In the genomic region with DNA sequence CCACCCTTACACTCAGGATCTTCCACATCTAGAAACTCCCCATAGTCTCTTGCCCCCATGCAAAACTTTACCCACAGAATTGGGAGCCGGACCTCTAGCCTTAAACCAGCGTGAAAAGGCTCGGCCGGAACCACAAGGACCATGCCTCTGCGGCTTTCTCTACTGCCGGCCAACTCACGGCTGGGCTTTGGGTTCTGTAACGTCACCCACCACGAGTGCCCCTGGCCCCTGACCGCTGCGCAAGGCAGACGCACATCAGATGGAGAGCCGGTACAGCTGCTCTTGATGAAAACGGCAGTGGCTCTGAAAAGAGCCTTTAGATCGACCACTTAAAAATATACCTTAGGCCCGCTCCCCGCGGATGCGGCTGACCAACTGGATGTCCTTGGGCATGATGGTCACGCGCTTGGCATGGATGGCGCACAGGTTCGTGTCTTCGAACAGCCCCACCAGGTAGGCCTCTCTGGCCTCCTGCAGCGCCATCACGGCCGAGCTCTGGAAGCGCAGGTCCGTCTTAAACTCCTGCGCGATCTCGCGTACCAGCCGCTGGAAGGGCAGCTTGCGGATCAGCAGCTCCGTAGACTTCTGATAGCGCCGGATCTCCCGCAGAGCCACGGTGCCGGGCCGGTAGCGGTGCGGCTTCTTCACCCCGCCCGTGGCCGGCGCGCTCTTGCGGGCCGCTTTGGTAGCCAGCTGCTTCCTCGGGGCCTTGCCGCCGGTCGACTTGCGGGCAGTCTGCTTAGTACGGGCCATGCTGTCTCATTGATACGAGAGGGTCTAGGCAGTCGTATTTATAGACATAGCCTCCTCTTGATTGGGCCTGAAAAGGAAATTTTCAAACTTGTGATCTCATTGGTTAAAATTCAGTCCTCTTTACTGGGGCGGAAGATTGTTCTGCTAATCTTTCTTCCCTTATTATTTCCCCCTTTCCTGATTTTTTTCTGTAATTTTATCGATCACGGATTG, we compare ENCODE assay signal across 8 cellular contexts.
A peak's percentile ranks its signal among the peaks of the same experiment; 100 is the strongest.
DNase-seq lines count a peak whose midpoint lies in the region; ATAC-seq, FAIRE-seq and TF ChIP-seq lines count a peak whose summit lies in the region.
"Not testable (repeated sequence)": the region's sequence is repeated elsewhere in the genome, so short reads cannot be mapped to it uniquely, and the experiment has no call there.

No MANE protein-coding gene starts in this region.

- not testable (repeated sequence) for H3K9me3 Mint-ChIP-seq in activated CD4-positive, alpha-beta T cell treated with anti-CD3 and anti-CD28 coated beads, Interleukin-2, amount 10 ng/mL, durations not matched to agents 24 days and 14 days; immature natural killer cell

- peak overlapping the region; percentile 25 for H3K27ac Mint-ChIP-seq in activated CD4-positive, alpha-beta T cell treated with anti-CD3 and anti-CD28 coated beads, Interleukin-2, amount 10 ng/mL, durations not matched to agents 24 days and 14 days
- not testable (repeated sequence) for H3K27ac Mint-ChIP-seq in immature natural killer cell

- POLR2A ChIA-PET in BJ (lab: Charles Lee) = not testable (repeated sequence)

- H3K36me3 Mint-ChIP-seq in activated CD4-positive, alpha-beta T cell treated with anti-CD3 and anti-CD28 coated beads, Interleukin-2, amount 10 ng/mL, durations not matched to agents 24 days and 14 days (ENCODE audit: low read depth); immature natural killer cell: not testable (repeated sequence)

- H3K4me1 Mint-ChIP-seq in activated CD4-positive, alpha-beta T cell treated with anti-CD3 and anti-CD28 coated beads, Interleukin-2, amount 10 ng/mL, durations not matched to agents 24 days and 14 days; immature natural killer cell: not testable (repeated sequence)

- CTCF ChIA-PET in BJ (lab: Yijun Ruan, JAX) = not testable (repeated sequence)

- WGBS in HUES64 = 2% methylated on average over 39 of the region's 62 CpGs
- 3 to 7% methylated on average over 33 to 48 of the region's 62 CpGs for WGBS in pancreas, 2 donors
- 1 to 80% (median 5%) methylated on average over 2 to 48 of the region's 62 CpGs for WGBS in stomach, 5 donors

- not testable (repeated sequence) for H3K9me3 ChIP-seq in HUES64 (ENCODE audit: insufficient read depth, low read depth, low read length); pancreas; stomach

- TF ChIP-seq EP300 in stomach (IDR thresholded peaks at IDR 0.05) = not testable (repeated sequence)

- H3K27ac ChIP-seq in HUES64 (ENCODE audit: low read depth, low read length) = not testable (repeated sequence)
- H3K27ac ChIP-seq in pancreas (peak overlapping the region in 3 of 4 donors; percentile 17 to 22 (median 20)), stomach (peak overlapping the region; percentile 58 to 81 (median 71))

- peak overlapping the region; percentile 42 for H3K4me3 ChIP-seq in BJ (ENCODE audit: low read depth, low read length)
- peak overlapping the region; percentile 69 for H3K4me3 ChIP-seq in HUES64 (ENCODE audit: low read length)
- H3K4me3 ChIP-seq in pancreas = peak overlapping the region in 3 of 4 donors; percentile 18 to 39 (median 38)
- H3K4me3 ChIP-seq in stomach = peak overlapping the region; percentile 33 to 53 (median 40)

- H3K36me3 ChIP-seq in BJ (ENCODE audit: control insufficient read depth, insufficient read depth, low read length); HUES64 (ENCODE audit: insufficient read depth, low read length); pancreas; stomach: not testable (repeated sequence)

- H3K9ac ChIP-seq in HUES64 (ENCODE audit: low read depth, low read length) = peak overlapping the region; percentile 58; the same call in 1 of the 2 replicates

- TF ChIP-seq POLR2A in stomach (IDR thresholded peaks at IDR 0.05) = not testable (repeated sequence)

- peak; percentile 36 to 62 (median 48) for ATAC-seq in pancreas

- H3K27me3 ChIP-seq in BJ (ENCODE audit: control insufficient read depth, insufficient read depth, low read length); HUES64 (ENCODE audit: insufficient read depth, low read length); pancreas; stomach: not testable (repeated sequence)

- H3K27me3 Mint-ChIP-seq in activated CD4-positive, alpha-beta T cell treated with anti-CD3 and anti-CD28 coated beads, Interleukin-2, amount 10 ng/mL, durations not matched to agents 24 days and 14 days; immature natural killer cell (ENCODE audit: low read depth in 3 of 3): not testable (repeated sequence)

- not testable (repeated sequence) for TF ChIP-seq CTCF in BJ (IDR thresholded peaks at IDR 0.05; ENCODE audit: insufficient read depth, low read depth, low read length); pancreas (IDR thresholded peaks at IDR 0.05); stomach (IDR thresholded peaks at IDR 0.05)

- not testable (repeated sequence) for H3K4me1 ChIP-seq in HUES64 (ENCODE audit: insufficient read depth, low read length); pancreas; stomach

- FAIRE-seq in pancreas (lab: Jason Lieb, UNC) = not testable (repeated sequence)

- peak overlapping the region; percentile 72 for H3K4me3 Mint-ChIP-seq in activated CD4-positive, alpha-beta T cell treated with anti-CD3 and anti-CD28 coated beads, Interleukin-2, amount 10 ng/mL, durations not matched to agents 24 days and 14 days
- H3K4me3 Mint-ChIP-seq in immature natural killer cell = peak overlapping the region; percentile 58 to 78 (median 64)

- intact Hi-C loops in activated CD4-positive, alpha-beta T cell treated with anti-CD3 and anti-CD28 coated beads, Interleukin-2, amount 10 ng/mL, durations not matched to agents 24 days and 14 days (cut with micrococcal nuclease); pancreas (cut with DNase I); stomach (cut with DNase I; ENCODE audit: low total_unique reads): not testable (repeated sequence)

- DNase-seq in BJ (ENCODE audit: low read depth) = not testable (repeated sequence)
- DNase-seq in activated CD4-positive, alpha-beta T cell treated with anti-CD3 and anti-CD28 coated beads, Interleukin-2, amount 10 ng/mL, durations not matched to agents 24 days and 14 days = peak; percentile 75
- DNase-seq in amniotic epithelial cell (ENCODE audit: low read depth) (peak; percentile 47), fibroblast of gingiva (ENCODE audit: low read depth) (peak; percentile 22), immature natural killer cell (peak; percentile 0 to 9 (median 7)), pancreas (peak; percentile 21 to 78 (median 55)), stomach (peak; percentile 62)
